ENCODE assay signal across 18 cellular contexts in the genomic region with DNA sequence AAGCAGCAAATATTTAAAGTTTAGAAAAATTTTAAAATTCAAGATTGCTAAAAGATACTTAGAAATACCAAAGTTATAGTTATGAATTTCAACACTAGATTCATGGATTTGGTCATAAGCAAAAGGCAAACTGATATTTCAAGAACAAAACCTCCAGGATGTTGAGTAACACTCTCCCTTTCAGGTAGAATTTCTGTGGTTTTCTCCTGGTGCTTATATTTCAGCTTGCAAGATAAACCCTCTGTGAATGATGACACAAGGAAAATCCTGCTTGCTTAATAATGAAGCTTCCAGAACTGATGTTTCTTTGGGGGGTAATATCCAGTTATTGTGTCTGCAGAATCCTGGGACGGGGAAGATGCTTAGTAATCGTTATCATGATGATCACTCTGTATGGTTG.
"Had no signal": no experiment of that assay in that cellular context is flagged by ENCODE, and none has a peak within 500 bp of the region (broad histone marks: within the 10 kb centered on the region; RNA-seq: fewer than 3 reads in every experiment).

No MANE protein-coding gene starts in this region.

- H3K4me1 Mint-ChIP-seq: activated naive CD8-positive, alpha-beta T cell treated with anti-CD3 and anti-CD28 coated beads, Interleukin-2, amount 10 ng/mL, durations not matched to agents 7 days and 5 days; central memory CD8-positive, alpha-beta T cell; memory B cell; nephron; stimulated activated effector memory CD8-positive, alpha-beta T cell treated with anti-CD3 and anti-CD28 coated beads, Interleukin-12 subunit alpha, Interleukin-12 subunit beta, amount 100 ng/mL, for 72 hours had no signal

- H3K36me3 ChIP-seq: tibial artery, uterus had no signal

- H3K27ac ChIP-seq: parathyroid adenoma, tibial artery, uterus had no signal

- ATAC-seq: esophagus mucosa; left lobe of liver; stimulated activated effector memory CD8-positive, alpha-beta T cell treated with anti-CD3 and anti-CD28 coated beads, Interleukin-12 subunit alpha, Interleukin-12 subunit beta, amount 100 ng/mL, for 72 hours had no signal

- H3K79me2 ChIP-seq: parathyroid adenoma had no signal

- H3K4me3 ChIP-seq: tibial artery, uterus had no signal

- H3K4me1 ChIP-seq: parathyroid adenoma, tibial artery, uterus had no signal

- H2AFZ ChIP-seq: parathyroid adenoma had no signal

- H3K9ac ChIP-seq: parathyroid adenoma had no signal

- H3K4me3 Mint-ChIP-seq: activated CD4-positive, alpha-beta memory T cell treated with anti-CD3 and anti-CD28 coated beads for 36 hours; activated naive CD8-positive, alpha-beta T cell treated with anti-CD3 and anti-CD28 coated beads, Interleukin-2, amount 10 ng/mL, durations not matched to agents 7 days and 5 days; central memory CD8-positive, alpha-beta T cell; dendritic cell treated with granulocyte-macrophage colony-stimulating factor and Interleukin-4, amounts not matched to agents 40 ng/mL and 50 ng/mL, for 4 days; memory B cell; nephron; stimulated activated effector memory CD8-positive, alpha-beta T cell treated with anti-CD3 and anti-CD28 coated beads, Interleukin-12 subunit alpha, Interleukin-12 subunit beta, amount 100 ng/mL, for 72 hours had no signal

- DNase-seq: activated CD4-positive, alpha-beta memory T cell treated with anti-CD3 and anti-CD28 coated beads for 36 hours; activated CD4-positive, alpha-beta T cell treated with anti-CD3 and anti-CD28 coated beads for 1 hour; activated gamma-delta T cell treated with Interleukin-2 at 50 U/mL for 16 hours; activated naive CD8-positive, alpha-beta T cell treated with anti-CD3 and anti-CD28 coated beads, Interleukin-2, amount 10 ng/mL, durations not matched to agents 7 days and 5 days; activated T-cell treated with anti-CD3 and anti-CD28 coated beads, Interleukin-2, amount 50 U/mL, for 48 hours; head of caudate nucleus; small intestine; SW 1271; tibial artery; uterus had no signal

- H3K36me3 Mint-ChIP-seq: activated CD4-positive, alpha-beta memory T cell treated with anti-CD3 and anti-CD28 coated beads for 36 hours; activated naive CD8-positive, alpha-beta T cell treated with anti-CD3 and anti-CD28 coated beads, Interleukin-2, amount 10 ng/mL, durations not matched to agents 7 days and 5 days; memory B cell; stimulated activated effector memory CD8-positive, alpha-beta T cell treated with anti-CD3 and anti-CD28 coated beads, Interleukin-12 subunit alpha, Interleukin-12 subunit beta, amount 100 ng/mL, for 72 hours had no signal

- H3K27ac Mint-ChIP-seq: activated CD4-positive, alpha-beta memory T cell treated with anti-CD3 and anti-CD28 coated beads for 36 hours; activated naive CD8-positive, alpha-beta T cell treated with anti-CD3 and anti-CD28 coated beads, Interleukin-2, amount 10 ng/mL, durations not matched to agents 7 days and 5 days; dendritic cell treated with granulocyte-macrophage colony-stimulating factor and Interleukin-4, amounts not matched to agents 40 ng/mL and 50 ng/mL, for 4 days; memory B cell; nephron; stimulated activated effector memory CD8-positive, alpha-beta T cell treated with anti-CD3 and anti-CD28 coated beads, Interleukin-12 subunit alpha, Interleukin-12 subunit beta, amount 100 ng/mL, for 72 hours had no signal

- H3K27me3 ChIP-seq: tibial artery, uterus had no signal

- H3K9me3 Mint-ChIP-seq: activated CD4-positive, alpha-beta memory T cell treated with anti-CD3 and anti-CD28 coated beads for 36 hours; activated naive CD8-positive, alpha-beta T cell treated with anti-CD3 and anti-CD28 coated beads, Interleukin-2, amount 10 ng/mL, durations not matched to agents 7 days and 5 days; central memory CD8-positive, alpha-beta T cell; dendritic cell treated with granulocyte-macrophage colony-stimulating factor and Interleukin-4, amounts not matched to agents 40 ng/mL and 50 ng/mL, for 4 days; memory B cell; nephron; stimulated activated effector memory CD8-positive, alpha-beta T cell treated with anti-CD3 and anti-CD28 coated beads, Interleukin-12 subunit alpha, Interleukin-12 subunit beta, amount 100 ng/mL, for 72 hours had no signal

- H3K9me3 ChIP-seq: tibial artery, uterus had no signal

- H3K27me3 Mint-ChIP-seq: central memory CD8-positive, alpha-beta T cell; dendritic cell treated with granulocyte-macrophage colony-stimulating factor and Interleukin-4, amounts not matched to agents 40 ng/mL and 50 ng/mL, for 4 days had no signal
